Comparison of ENCODE assay signal across 15 cellular contexts in the genomic region with DNA sequence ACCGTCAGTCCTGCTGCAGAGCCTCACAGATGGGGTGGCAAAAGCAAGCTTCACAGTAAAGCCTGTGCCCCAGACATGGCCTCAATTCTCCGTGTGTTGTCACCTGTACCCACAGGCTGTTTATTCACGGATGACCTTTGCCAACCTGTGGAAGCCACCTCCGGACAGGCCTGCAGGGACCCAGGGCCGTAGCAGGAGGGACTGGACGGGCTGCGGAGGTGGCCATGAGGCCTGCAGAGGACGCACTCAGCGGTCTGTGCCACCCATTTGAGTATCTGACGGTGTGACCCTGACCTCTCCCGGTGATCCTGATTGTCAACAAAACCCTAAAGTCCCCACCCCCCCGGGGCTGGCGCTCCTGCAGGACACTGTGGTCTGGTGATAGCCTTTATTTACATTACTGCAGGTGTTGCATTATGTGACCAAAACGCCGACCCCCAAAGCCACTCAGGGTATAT.
"Had no signal": no experiment of that assay in that cellular context is flagged by ENCODE, and none has a peak within 500 bp of the region (broad histone marks: within the 10 kb centered on the region; RNA-seq: fewer than 3 reads in every experiment).

No MANE protein-coding gene starts in this region.

- ATAC-seq: natural killer cell treated with Interleukin-12 subunit alpha and Interleukin-12 subunit beta and Interleukin-15 and Interleukin-18, amount 100 ng/mL, for 72 hours; right cardiac atrium; stimulated activated naive CD8-positive, alpha-beta T cell treated with anti-CD3 and anti-CD28 coated beads, Interleukin-15, amount 100 ng/mL, for 72 hours; T-cell; upper lobe of right lung had no signal

- H3K36me3 Mint-ChIP-seq: natural killer cell treated with Interleukin-12 subunit alpha and Interleukin-12 subunit beta and Interleukin-15 and Interleukin-18, amount 100 ng/mL, for 72 hours; T-cell had no signal

- H3K4me3 ChIP-seq: cardiac muscle cell, testis, upper lobe of right lung had no signal

- H3K27ac Mint-ChIP-seq: activated naive CD4-positive, alpha-beta T cell treated with anti-CD3 and anti-CD28 coated beads, Interleukin-2, amount 10 ng/mL, durations not matched to agents 7 days and 5 days; activated T-helper 2 cell treated with anti-CD3 and anti-CD28 coated beads, Interferon-gamma antibody, Interleukin-2, Interleukin-4, amounts not matched to agents 10 μg/mL and 5 μg/mL and 100 μg/mL, durations not matched to agents 14 hours and 24 hours and 36 hours had no signal

- H3K36me3 ChIP-seq: cardiac muscle cell had no signal

- H3K9me3 ChIP-seq: testis, upper lobe of right lung had no signal

- H3K27me3 ChIP-seq: cardiac muscle cell, testis, upper lobe of right lung had no signal

- DNase-seq: activated CD4-positive, CD25-positive, alpha-beta regulatory T cell treated with anti-CD3 and anti-CD28 coated beads, Interleukin-2, amount 50 U/mL, for 72 hours; activated naive CD4-positive, alpha-beta T cell treated with anti-CD3 and anti-CD28 coated beads, Interleukin-2, amount 10 ng/mL, durations not matched to agents 7 days and 5 days; kidney; mesendoderm; nucleus accumbens; right cardiac atrium; small intestine; stimulated activated naive CD8-positive, alpha-beta T cell treated with anti-CD3 and anti-CD28 coated beads, Interleukin-15, amount 100 ng/mL, for 72 hours; T-cell; T-helper 9 cell; testis had no signal

- H3K4me3 Mint-ChIP-seq: activated naive CD4-positive, alpha-beta T cell treated with anti-CD3 and anti-CD28 coated beads, Interleukin-2, amount 10 ng/mL, durations not matched to agents 7 days and 5 days; natural killer cell treated with Interleukin-12 subunit alpha and Interleukin-12 subunit beta and Interleukin-15 and Interleukin-18, amount 100 ng/mL, for 72 hours; stimulated activated naive CD8-positive, alpha-beta T cell treated with anti-CD3 and anti-CD28 coated beads, Interleukin-15, amount 100 ng/mL, for 72 hours had no signal

- H3K27ac ChIP-seq: cardiac muscle cell, upper lobe of right lung had no signal

- H3K9me3 Mint-ChIP-seq: activated naive CD4-positive, alpha-beta T cell treated with anti-CD3 and anti-CD28 coated beads, Interleukin-2, amount 10 ng/mL, durations not matched to agents 7 days and 5 days; activated T-helper 2 cell treated with anti-CD3 and anti-CD28 coated beads, Interferon-gamma antibody, Interleukin-2, Interleukin-4, amounts not matched to agents 10 μg/mL and 5 μg/mL and 100 μg/mL, durations not matched to agents 14 hours and 24 hours and 36 hours; natural killer cell treated with Interleukin-12 subunit alpha and Interleukin-12 subunit beta and Interleukin-15 and Interleukin-18, amount 100 ng/mL, for 72 hours; stimulated activated naive CD8-positive, alpha-beta T cell treated with anti-CD3 and anti-CD28 coated beads, Interleukin-15, amount 100 ng/mL, for 72 hours; T-cell had no signal
